1 cellular context compared by ENCODE assay signal in the genomic region with DNA sequence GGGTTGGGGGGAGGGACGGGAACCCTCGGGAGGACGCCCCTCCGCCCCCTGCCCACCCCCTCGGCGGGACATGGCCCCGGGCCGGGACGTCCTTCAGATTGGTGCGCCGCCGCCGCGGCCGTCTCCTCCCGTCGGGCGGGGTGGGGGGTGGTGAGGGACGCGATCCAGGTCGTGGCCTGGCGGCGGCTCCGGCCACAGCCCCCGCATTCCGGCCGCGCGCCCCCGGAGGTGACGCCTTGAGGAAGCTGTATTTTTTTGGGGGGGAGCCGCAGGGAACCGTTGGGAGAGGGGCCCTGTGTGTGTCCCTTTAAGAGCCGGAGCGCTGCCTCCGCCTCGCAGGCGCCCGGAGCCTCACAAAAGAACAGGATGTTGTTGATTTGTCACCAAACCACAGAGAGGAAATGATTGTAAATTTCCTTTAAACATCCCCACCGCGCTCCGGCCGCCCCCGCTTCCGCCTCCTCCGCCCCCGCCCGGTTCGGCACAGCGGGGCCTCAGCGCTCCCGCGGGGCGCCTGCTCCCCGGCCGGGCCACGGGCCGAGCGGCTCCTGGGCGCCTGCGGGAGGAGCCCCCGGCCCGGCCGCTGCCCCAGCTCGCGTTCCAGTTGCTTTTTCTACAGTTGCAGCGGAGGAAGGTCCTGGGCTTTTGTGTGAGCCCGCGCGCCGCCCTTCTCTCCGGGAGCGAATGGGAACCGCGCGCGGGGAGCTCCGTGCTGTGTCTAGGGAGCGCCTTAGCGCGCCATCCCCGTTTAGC.
TF ChIP-seq lines count a peak whose summit lies in the region.

No MANE protein-coding gene starts in this region.

TF ChIP-seq in HEK293, 187 proteins besides CTCF, POLR2A, EP300 and RAD21 (continued from another document and continues in another):
- TF ChIP-seq, protein P1, sequence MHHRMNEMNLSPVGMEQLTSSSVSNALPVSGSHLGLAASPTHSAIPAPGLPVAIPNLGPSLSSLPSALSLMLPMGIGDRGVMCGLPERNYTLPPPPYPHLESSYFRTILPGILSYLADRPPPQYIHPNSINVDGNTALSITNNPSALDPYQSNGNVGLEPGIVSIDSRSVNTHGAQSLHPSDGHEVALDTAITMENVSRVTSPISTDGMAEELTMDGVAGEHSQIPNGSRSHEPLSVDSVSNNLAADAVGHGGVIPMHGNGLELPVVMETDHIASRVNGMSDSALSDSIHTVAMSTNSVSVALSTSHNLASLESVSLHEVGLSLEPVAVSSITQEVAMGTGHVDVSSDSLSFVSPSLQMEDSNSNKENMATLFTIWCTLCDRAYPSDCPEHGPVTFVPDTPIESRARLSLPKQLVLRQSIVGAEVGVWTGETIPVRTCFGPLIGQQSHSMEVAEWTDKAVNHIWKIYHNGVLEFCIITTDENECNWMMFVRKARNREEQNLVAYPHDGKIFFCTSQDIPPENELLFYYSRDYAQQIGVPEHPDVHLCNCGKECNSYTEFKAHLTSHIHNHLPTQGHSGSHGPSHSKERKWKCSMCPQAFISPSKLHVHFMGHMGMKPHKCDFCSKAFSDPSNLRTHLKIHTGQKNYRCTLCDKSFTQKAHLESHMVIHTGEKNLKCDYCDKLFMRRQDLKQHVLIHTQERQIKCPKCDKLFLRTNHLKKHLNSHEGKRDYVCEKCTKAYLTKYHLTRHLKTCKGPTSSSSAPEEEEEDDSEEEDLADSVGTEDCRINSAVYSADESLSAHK (tag by site-specific recombination; IDR thresholded peaks at IDR 0.05) = no peak
- TF ChIP-seq OSR2 (tag by site-specific recombination; IDR thresholded peaks at IDR 0.05) = peak; percentile 66
- no peak for TF ChIP-seq KLF7 (tag by site-specific recombination; IDR thresholded peaks at IDR 0.05; ENCODE audit: borderline replicate concordance)
- TF ChIP-seq ZNF248 (tag by site-specific recombination; IDR thresholded peaks at IDR 0.05) = no peak
- TF ChIP-seq ZNF423 (tag by site-specific recombination; IDR thresholded peaks at IDR 0.05) = no peak
- peak; percentile 66; the same call in 1 of the 2 replicates for TF ChIP-seq ZBTB44 (tag by site-specific recombination; IDR thresholded peaks at IDR 0.05)
- TF ChIP-seq ZNF549 (tag by site-specific recombination; IDR thresholded peaks at IDR 0.05) = no peak
- no peak for TF ChIP-seq ZNF311 (tag by site-specific recombination; IDR thresholded peaks at IDR 0.05; ENCODE audit: borderline replicate concordance)
- TF ChIP-seq ZNF707 (tag by site-specific recombination; IDR thresholded peaks at IDR 0.05) = no peak
- no peak for TF ChIP-seq ZFP41 (tag by site-specific recombination; IDR thresholded peaks at IDR 0.05; ENCODE audit: borderline replicate concordance)
- peak; percentile 52; the same call in 1 of the 2 replicates for TF ChIP-seq GLIS1 (tag by site-specific recombination; IDR thresholded peaks at IDR 0.05)
- TF ChIP-seq ZNF701 (tag by site-specific recombination; IDR thresholded peaks at IDR 0.05) = no peak
- no peak for TF ChIP-seq ZNF112 (tag by site-specific recombination; IDR thresholded peaks at IDR 0.05)
- no peak for TF ChIP-seq ZNF366 (tag by site-specific recombination; conservative IDR thresholded peaks at IDR 0.05)
- TF ChIP-seq ZNF37A (tag by site-specific recombination; IDR thresholded peaks at IDR 0.05) = no peak
- TF ChIP-seq, protein P2, sequence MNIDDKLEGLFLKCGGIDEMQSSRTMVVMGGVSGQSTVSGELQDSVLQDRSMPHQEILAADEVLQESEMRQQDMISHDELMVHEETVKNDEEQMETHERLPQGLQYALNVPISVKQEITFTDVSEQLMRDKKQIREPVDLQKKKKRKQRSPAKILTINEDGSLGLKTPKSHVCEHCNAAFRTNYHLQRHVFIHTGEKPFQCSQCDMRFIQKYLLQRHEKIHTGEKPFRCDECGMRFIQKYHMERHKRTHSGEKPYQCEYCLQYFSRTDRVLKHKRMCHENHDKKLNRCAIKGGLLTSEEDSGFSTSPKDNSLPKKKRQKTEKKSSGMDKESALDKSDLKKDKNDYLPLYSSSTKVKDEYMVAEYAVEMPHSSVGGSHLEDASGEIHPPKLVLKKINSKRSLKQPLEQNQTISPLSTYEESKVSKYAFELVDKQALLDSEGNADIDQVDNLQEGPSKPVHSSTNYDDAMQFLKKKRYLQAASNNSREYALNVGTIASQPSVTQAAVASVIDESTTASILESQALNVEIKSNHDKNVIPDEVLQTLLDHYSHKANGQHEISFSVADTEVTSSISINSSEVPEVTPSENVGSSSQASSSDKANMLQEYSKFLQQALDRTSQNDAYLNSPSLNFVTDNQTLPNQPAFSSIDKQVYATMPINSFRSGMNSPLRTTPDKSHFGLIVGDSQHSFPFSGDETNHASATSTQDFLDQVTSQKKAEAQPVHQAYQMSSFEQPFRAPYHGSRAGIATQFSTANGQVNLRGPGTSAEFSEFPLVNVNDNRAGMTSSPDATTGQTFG (tag by site-specific recombination; IDR thresholded peaks at IDR 0.05; ENCODE audit: borderline replicate concordance) = no peak
- TF ChIP-seq, protein P3, sequence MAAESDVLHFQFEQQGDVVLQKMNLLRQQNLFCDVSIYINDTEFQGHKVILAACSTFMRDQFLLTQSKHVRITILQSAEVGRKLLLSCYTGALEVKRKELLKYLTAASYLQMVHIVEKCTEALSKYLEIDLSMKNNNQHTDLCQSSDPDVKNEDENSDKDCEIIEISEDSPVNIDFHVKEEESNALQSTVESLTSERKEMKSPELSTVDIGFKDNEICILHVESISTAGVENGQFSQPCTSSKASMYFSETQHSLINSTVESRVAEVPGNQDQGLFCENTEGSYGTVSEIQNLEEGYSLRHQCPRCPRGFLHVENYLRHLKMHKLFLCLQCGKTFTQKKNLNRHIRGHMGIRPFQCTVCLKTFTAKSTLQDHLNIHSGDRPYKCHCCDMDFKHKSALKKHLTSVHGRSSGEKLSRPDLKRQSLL (tag by site-specific recombination; IDR thresholded peaks at IDR 0.05) = no peak
- TF ChIP-seq ZNF792 (tag by site-specific recombination; IDR thresholded peaks at IDR 0.05) = no peak
- TF ChIP-seq ZNF426 (tag by site-specific recombination; IDR thresholded peaks at IDR 0.05) = no peak
- no peak for TF ChIP-seq ZNF585B (tag by site-specific recombination; IDR thresholded peaks at IDR 0.05)
- peak; percentile 89 for TF ChIP-seq SP3 (tag by site-specific recombination; IDR thresholded peaks at IDR 0.05)
- TF ChIP-seq ZNF19 (tag by site-specific recombination; IDR thresholded peaks at IDR 0.05; ENCODE audit: low read depth) = no peak
- no peak for TF ChIP-seq ZNF354C (tag by site-specific recombination; IDR thresholded peaks at IDR 0.05; ENCODE audit: borderline replicate concordance, low read depth)
- TF ChIP-seq ZNF621 (tag by site-specific recombination; IDR thresholded peaks at IDR 0.05) = no peak
- no peak for TF ChIP-seq ZNF132 (tag by site-specific recombination; IDR thresholded peaks at IDR 0.05; ENCODE audit: borderline replicate concordance)
- no peak for TF ChIP-seq ZNF837 (tag by site-specific recombination; IDR thresholded peaks at IDR 0.05)
- peak; percentile 84 for TF ChIP-seq FEZF1 (tag by site-specific recombination; IDR thresholded peaks at IDR 0.05)
- TF ChIP-seq ZNF623 (tag by site-specific recombination; IDR thresholded peaks at IDR 0.05) = no peak
- no peak for TF ChIP-seq MEIS1 (CRISPR knock-in tag; IDR thresholded peaks at IDR 0.05; ENCODE audit: borderline replicate concordance)
- no peak for TF ChIP-seq ZNF292 (tag by site-specific recombination; IDR thresholded peaks at IDR 0.05; ENCODE audit: borderline replicate concordance, low read depth)
- no peak for TF ChIP-seq ZNF677 (tag by site-specific recombination; IDR thresholded peaks at IDR 0.05)
- TF ChIP-seq ZNF398 (tag by site-specific recombination; IDR thresholded peaks at IDR 0.05) = peak; percentile 80
- TF ChIP-seq HOXA7 (CRISPR knock-in tag; IDR thresholded peaks at IDR 0.05; ENCODE audit: borderline replicate concordance) = no peak
- no peak for TF ChIP-seq GLI2 (tag by site-specific recombination; IDR thresholded peaks at IDR 0.05; ENCODE audit: borderline replicate concordance, low read depth)
- no peak for TF ChIP-seq ZNF280D (tag by site-specific recombination; IDR thresholded peaks at IDR 0.05)
- no peak for TF ChIP-seq KLF1 (tag by site-specific recombination; IDR thresholded peaks at IDR 0.05)
- TF ChIP-seq ZNF114 (tag by site-specific recombination; IDR thresholded peaks at IDR 0.05) = no peak
- no peak for TF ChIP-seq ZNF169 (tag by site-specific recombination; IDR thresholded peaks at IDR 0.05)
- peak; percentile 96 for TF ChIP-seq ZBTB20 (tag by site-specific recombination; IDR thresholded peaks at IDR 0.05)
- TF ChIP-seq, protein P4, sequence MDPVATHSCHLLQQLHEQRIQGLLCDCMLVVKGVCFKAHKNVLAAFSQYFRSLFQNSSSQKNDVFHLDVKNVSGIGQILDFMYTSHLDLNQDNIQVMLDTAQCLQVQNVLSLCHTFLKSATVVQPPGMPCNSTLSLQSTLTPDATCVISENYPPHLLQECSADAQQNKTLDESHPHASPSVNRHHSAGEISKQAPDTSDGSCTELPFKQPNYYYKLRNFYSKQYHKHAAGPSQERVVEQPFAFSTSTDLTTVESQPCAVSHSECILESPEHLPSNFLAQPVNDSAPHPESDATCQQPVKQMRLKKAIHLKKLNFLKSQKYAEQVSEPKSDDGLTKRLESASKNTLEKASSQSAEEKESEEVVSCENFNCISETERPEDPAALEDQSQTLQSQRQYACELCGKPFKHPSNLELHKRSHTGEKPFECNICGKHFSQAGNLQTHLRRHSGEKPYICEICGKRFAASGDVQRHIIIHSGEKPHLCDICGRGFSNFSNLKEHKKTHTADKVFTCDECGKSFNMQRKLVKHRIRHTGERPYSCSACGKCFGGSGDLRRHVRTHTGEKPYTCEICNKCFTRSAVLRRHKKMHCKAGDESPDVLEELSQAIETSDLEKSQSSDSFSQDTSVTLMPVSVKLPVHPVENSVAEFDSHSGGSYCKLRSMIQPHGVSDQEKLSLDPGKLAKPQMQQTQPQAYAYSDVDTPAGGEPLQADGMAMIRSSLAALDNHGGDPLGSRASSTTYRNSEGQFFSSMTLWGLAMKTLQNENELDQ (tag by site-specific recombination; IDR thresholded peaks at IDR 0.05; ENCODE audit: low read depth) = no peak
- TF ChIP-seq ZNF600 (tag by site-specific recombination; IDR thresholded peaks at IDR 0.05) = no peak
- no peak for TF ChIP-seq HOXD13 (CRISPR knock-in tag; IDR thresholded peaks at IDR 0.05; ENCODE audit: borderline replicate concordance)
- no peak for TF ChIP-seq ZSCAN16 (tag by site-specific recombination; IDR thresholded peaks at IDR 0.05)
- no peak for TF ChIP-seq ZNF133 (tag by site-specific recombination; IDR thresholded peaks at IDR 0.05)
- no peak for TF ChIP-seq TRIM28 (IDR thresholded peaks at IDR 0.05; ENCODE audit: borderline replicate concordance, low read length)
- 0 out of 2 replicates have a peak, but pooled peaks have one; percentile 17 for TF ChIP-seq ZNF184 (tag by site-specific recombination; IDR thresholded peaks at IDR 0.05)
- no peak for TF ChIP-seq ZNF324 (tag by site-specific recombination; IDR thresholded peaks at IDR 0.05)
- TF ChIP-seq ZNF48 (tag by site-specific recombination; IDR thresholded peaks at IDR 0.05) = no peak
- no peak for TF ChIP-seq ZNF157 (tag by site-specific recombination; IDR thresholded peaks at IDR 0.05)
- TF ChIP-seq ZNF791 (tag by site-specific recombination; IDR thresholded peaks at IDR 0.05) = no peak
- no peak for TF ChIP-seq GFI1B (tag by site-specific recombination; IDR thresholded peaks at IDR 0.05)
- TF ChIP-seq ZNF664 (tag by site-specific recombination; IDR thresholded peaks at IDR 0.05) = no peak
- no peak for TF ChIP-seq ZNF580 (tag by site-specific recombination; IDR thresholded peaks at IDR 0.05)
- TF ChIP-seq ZNF530 (tag by site-specific recombination; IDR thresholded peaks at IDR 0.05; ENCODE audit: low read depth) = no peak
